ENCODE assay signal across 8 cellular contexts in the genomic region with DNA sequence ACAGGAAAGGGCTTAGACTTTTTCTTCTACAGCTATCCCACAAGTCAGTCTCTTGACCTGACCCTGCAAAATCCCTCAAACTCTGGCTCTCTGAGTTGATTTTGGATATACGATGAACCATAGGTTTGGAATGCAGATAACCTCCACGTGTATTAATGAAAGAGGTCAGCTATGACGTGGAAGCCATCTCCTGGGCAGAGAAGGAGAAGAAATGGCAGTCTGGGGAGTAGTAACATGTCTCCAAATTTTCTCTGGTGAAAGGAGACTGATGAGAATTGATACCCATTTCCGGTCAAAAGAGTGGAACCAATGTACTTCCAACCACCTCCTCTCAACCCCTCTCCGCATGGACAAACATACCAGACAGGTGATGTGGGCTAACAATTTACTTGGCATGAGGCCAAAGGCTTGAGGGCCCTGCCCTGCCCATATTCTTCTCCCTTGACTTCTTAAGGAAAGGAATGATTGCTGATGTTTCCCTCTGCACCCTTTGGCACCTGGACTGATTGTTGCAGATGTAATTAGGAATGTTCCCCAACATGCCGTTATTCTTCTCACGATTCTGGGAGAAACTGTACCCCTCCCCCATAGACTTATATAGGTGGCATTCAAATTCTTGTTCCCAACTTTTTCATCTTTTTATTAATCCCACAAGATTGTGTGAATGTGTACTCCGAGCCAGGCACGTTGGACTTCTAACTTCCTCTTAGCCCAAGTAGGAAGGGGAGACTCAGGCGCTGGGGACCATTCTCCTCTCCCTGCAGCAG. TPM values are rescaled to one million over a fixed set of nuclear protein-coding genes. Genes with fewer than 3 reads are reported as not detected.
DNase-seq lines count a peak whose midpoint lies in the region; FAIRE-seq and TF ChIP-seq lines count a peak whose summit lies in the region.

No MANE protein-coding gene starts in this region.

- H3K27me3 ChIP-seq in AG04450 (ENCODE audit: control insufficient read depth, insufficient read depth, low read length) (no peaks in the 10 kb centered on the region), HUES48 (ENCODE audit: control insufficient read depth, insufficient read depth, low read length) (no peaks in the 10 kb centered on the region), bronchial epithelial cell (ENCODE audit: control insufficient read depth, insufficient read depth, low read length) (no peaks in the 10 kb centered on the region)
- H3K27me3 ChIP-seq in effector memory CD4-positive, alpha-beta T cell (replicated peaks; ENCODE audit: control insufficient read depth, insufficient read depth, low read length, poor library complexity, severe bottlenecking) = no peaks in the 10 kb centered on the region

- peak overlapping the region; percentile 73 for H3K27ac ChIP-seq in AG04450 (ENCODE audit: low read depth, low read length)
- peak overlapping the region; percentile 81 for H3K27ac ChIP-seq in HUES48 (ENCODE audit: low read depth, low read length)
- H3K27ac ChIP-seq in effector memory CD4-positive, alpha-beta T cell (ENCODE audit: insufficient read depth, low read length, poor library complexity, severe bottlenecking) = no peak overlapping the region

- H3K9me3 Mint-ChIP-seq in mesothelial cell of epicardium = no peaks in the 10 kb centered on the region

- H3K27ac Mint-ChIP-seq in mesothelial cell of epicardium = peak overlapping the region; percentile 100

- DNase-seq in AG04450 (ENCODE audit: low read depth, low spot score) (no peak), bronchial epithelial cell (ENCODE audit: low read depth) (peak; percentile 85), mesothelial cell of epicardium (ENCODE audit: low spot score in 2 of 2, unreplicated experiment in 2 of 2) (no peak), GOT3 (lab: John Stamatoyannopoulos, UW) (no peak), midbrain (lab: John Stamatoyannopoulos, UW) (no peak), anterior cingulate cortex (lab: John Stamatoyannopoulos, UW) (no peak)
- DNase-seq in effector memory CD4-positive, alpha-beta T cell = no peak

- H3K4me3 ChIP-seq in AG04450 (ENCODE audit: low read depth, low read length) (peak overlapping the region; percentile 72), HUES48 (ENCODE audit: low read depth, low read length) (peak overlapping the region; percentile 99), bronchial epithelial cell (ENCODE audit: low read depth, low read length) (peak overlapping the region; percentile 53)
- H3K4me3 ChIP-seq in effector memory CD4-positive, alpha-beta T cell (ENCODE audit: insufficient read depth, low read depth, low read length, poor library complexity, severe bottlenecking) = no peak overlapping the region

- H3K9me3 ChIP-seq in AG04450 (ENCODE audit: control insufficient read depth, insufficient read depth, low read length) (no peaks in the 10 kb centered on the region), HUES48 (ENCODE audit: control insufficient read depth, insufficient read depth, low read length) (no peaks in the 10 kb centered on the region)
- no peaks in the 10 kb centered on the region for H3K9me3 ChIP-seq in effector memory CD4-positive, alpha-beta T cell (ENCODE audit: control insufficient read depth, low read length)

- H3K36me3 ChIP-seq in HUES48 (ENCODE audit: control insufficient read depth, insufficient read depth, low read length) = peaks cover 11% of the 10 kb centered on the region
- no peaks in the 10 kb centered on the region for H3K36me3 ChIP-seq in bronchial epithelial cell (ENCODE audit: control insufficient read depth, insufficient read depth, low read length)
- H3K36me3 ChIP-seq in effector memory CD4-positive, alpha-beta T cell (ENCODE audit: control insufficient read depth, insufficient read depth, low read length) = no peaks in the 10 kb centered on the region

- no peak overlapping the region for H3K9ac ChIP-seq in HUES48 (ENCODE audit: low read depth, low read length)

- H3K27me3 Mint-ChIP-seq in mesothelial cell of epicardium (ENCODE audit: low read depth) = no peaks in the 10 kb centered on the region

- CTCF ChIA-PET in AG04450 (lab: Charles Lee) = interaction anchor here (0.7 kb wide), 1 partner anchor 67 kb away, joined by 3 read pairs; no protein-coding TSS in a partner anchor

- no peaks in the 10 kb centered on the region for H3K36me3 Mint-ChIP-seq in mesothelial cell of epicardium

- POLR2A ChIA-PET in AG04450 (lab: Yijun Ruan, JAX) = interaction anchor here (0.6 to 2.0 kb wide), 4 partner anchors 27 to 215 kb away, joined by 3 to 6 read pairs (median 3); no protein-coding TSS in a partner anchor

- H3K4me1 ChIP-seq in HUES48 (ENCODE audit: control insufficient read depth, insufficient read depth, low read length) = peaks cover 36% of the 10 kb centered on the region
- H3K4me1 ChIP-seq in effector memory CD4-positive, alpha-beta T cell (ENCODE audit: control insufficient read depth, insufficient read depth, low read length, poor library complexity, severe bottlenecking) = no peaks in the 10 kb centered on the region

- H3K4me1 Mint-ChIP-seq in mesothelial cell of epicardium = peaks cover 45% of the 10 kb centered on the region

- TF ChIP-seq CTCF in AG04450 (IDR thresholded peaks at IDR 0.05; ENCODE audit: low read depth, low read length) = no peak
- TF ChIP-seq CTCF in bronchial epithelial cell (IDR thresholded peaks at IDR 0.05; ENCODE audit: insufficient read depth, low read length, severe bottlenecking) = no peak
- TF ChIP-seq CTCF in mesothelial cell of epicardium (IDR thresholded peaks at IDR 0.05; ENCODE audit: unreplicated experiment) = no peak

- peak; percentile 55 for FAIRE-seq in bronchial epithelial cell (lab: Jason Lieb, UNC)

- peak overlapping the region; percentile 99 for H3K4me3 Mint-ChIP-seq in mesothelial cell of epicardium

RNA-seq across cellular contexts. Expression of a gene that starts 0.6 kb away (rescaled TPM):
- 300 and 354 TPM in 2 replicates for polyA plus RNA-seq in AG04450 (2011; rRNA removed)
- 81.9 and 157 TPM in 2 replicates for polyA minus RNA-seq in AG04450 (2011; rRNA and poly(A)+ RNA removed)
- total RNA-seq in bronchial epithelial cell = 204 and 241 TPM in 2 replicates
- 417 to 443 TPM (median 428 TPM) in 3 replicates for total RNA-seq in mesothelial cell of epicardium
